ENCODE assay signal across 12 cellular contexts in the genomic region with DNA sequence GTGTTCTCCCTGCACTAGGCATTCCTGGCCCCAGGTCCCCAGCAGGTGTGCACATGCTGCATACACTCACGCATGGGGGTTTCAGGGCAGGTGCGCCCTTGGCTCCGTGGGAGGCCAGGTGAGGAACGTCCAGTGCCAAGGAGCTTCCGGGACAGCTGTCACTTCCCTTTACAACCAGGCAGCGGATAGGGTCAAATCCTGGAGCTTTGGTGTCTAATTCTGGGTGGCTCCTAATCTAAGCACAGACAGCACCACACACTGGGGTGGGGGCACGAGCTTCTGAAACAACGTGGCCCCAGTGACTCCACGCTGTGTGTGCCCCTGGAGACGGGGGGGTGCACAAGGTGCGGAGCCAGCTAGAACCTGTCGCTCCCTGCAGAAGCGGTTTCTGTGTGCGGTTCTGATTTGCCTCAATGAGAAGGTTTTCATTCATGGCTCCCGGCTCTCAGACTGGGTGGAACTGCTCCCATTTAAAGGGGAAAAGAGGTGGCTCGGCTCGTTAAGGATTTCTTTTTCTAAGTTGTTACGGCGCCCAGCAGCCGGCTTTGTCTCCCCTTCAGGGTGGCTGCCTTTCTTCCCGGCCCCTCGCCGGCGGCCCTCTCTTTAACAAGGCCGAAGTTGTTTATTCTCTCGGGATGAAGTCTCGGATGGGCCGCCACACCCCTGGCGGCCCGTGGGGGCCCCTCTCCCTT. TPM values are rescaled to one million over a fixed set of nuclear protein-coding genes. Genes with fewer than 3 reads are reported as not detected.
A peak's percentile ranks its signal among the peaks of the same experiment; 100 is the strongest.
DNase-seq lines count a peak whose midpoint lies in the region; ATAC-seq, FAIRE-seq and TF ChIP-seq lines count a peak whose summit lies in the region.
"Had no signal": no experiment of that assay in that cellular context is flagged by ENCODE, and none has a peak within 500 bp of the region (broad histone marks: within the 10 kb centered on the region; RNA-seq: fewer than 3 reads in every experiment).

No MANE protein-coding gene starts in this region.

- ATAC-seq in pancreas (peak in 1 of 4 donors; percentile 9), GM21447 (IDR thresholded peaks at IDR 0.05; ENCODE audit: unreplicated experiment) (no peak)
- ATAC-seq: sciatic nerve had no signal

- intact Hi-C loops in pancreas (cut with DNase I) (loop anchor here in 2 of 3 donors (5.0 kb wide), 3 partner anchors 354 to 549 kb away; a partner anchor contains a TSS), uterus (cut with DNase I; ENCODE audit: low total_unique reads) (loop anchor here (10.0 kb wide), 1 partner anchor 351 kb away; a partner anchor contains a TSS)

- TF ChIP-seq POLR2A in uterus (IDR thresholded peaks at IDR 0.05), result no peak

- H3K27ac ChIP-seq in pancreas (peak overlapping the region in 3 of 4 donors; percentile 3 to 18 (median 9)), uterus (no peak overlapping the region)

- H3K4me3 ChIP-seq in adipocyte (ENCODE audit: low read length) (no peak overlapping the region), pancreas (peak overlapping the region in 1 of 4 donors; percentile 69), uterus (no peak overlapping the region)

- no peaks in the 10 kb centered on the region for H3K9me3 ChIP-seq in adipocyte (ENCODE audit: control insufficient read depth, low read length)
- H3K9me3 ChIP-seq in pancreas, result no peaks in the 10 kb centered on the region
- H3K9me3 ChIP-seq in uterus, result no peaks in the 10 kb centered on the region

- H3K36me3 ChIP-seq in adipocyte (ENCODE audit: control insufficient read depth, insufficient read depth, low read length, severe bottlenecking) (peaks cover 62% of the 10 kb centered on the region), pancreas (peaks cover 0 to 6% (median 0%) of the 10 kb centered on the region in 3 donors), uterus (no peaks in the 10 kb centered on the region)

- no peak for FAIRE-seq in pancreas (lab: Jason Lieb, UNC)
- FAIRE-seq: frontal cortex had no signal

- peak overlapping the region; percentile 93 for H3K9ac ChIP-seq in adipocyte (ENCODE audit: low read length)

- 55 to 61% methylated on average over 28 to 30 of the region's 30 CpGs for WGBS in pancreas, 2 donors

- DNase-seq in ELF-1 (ENCODE audit: low read depth, low spot score) (peak; percentile 24), NCI-H1105 (lab: John Stamatoyannopoulos, UW) (peak; percentile 25), adipocyte (ENCODE audit: low read depth) (no peak), pancreas (peak in 4 of 6 donors; percentile 46 to 66 (median 56)), uterus (no peak), AG08395 (ENCODE audit: low spot score) (no peak)
- DNase-seq: activated B cell treated with CpG ODN at 0.5 μM for 24 hours, dermis blood vessel endothelial cell, NCI-H524 treated with DMSO at 0.1 percent for 48 hours had no signal

- H3K4me1 ChIP-seq in adipocyte (ENCODE audit: control insufficient read depth, insufficient read depth, low read length), result peaks cover 20% of the 10 kb centered on the region
- peaks cover 0 to 12% (median 10%) of the 10 kb centered on the region in 3 donors for H3K4me1 ChIP-seq in pancreas
- H3K4me1 ChIP-seq in uterus, result peaks cover 0 to 21% of the 10 kb centered on the region in 2 donors

- H3K27me3 ChIP-seq in adipocyte (replicated peaks; ENCODE audit: control insufficient read depth, insufficient read depth, low read length) (no peaks in the 10 kb centered on the region), pancreas (no peaks in the 10 kb centered on the region), uterus (peaks cover 0 to 8% of the 10 kb centered on the region in 2 donors)

- TF ChIP-seq CTCF in pancreas (IDR thresholded peaks at IDR 0.05) (no peak), uterus (IDR thresholded peaks at IDR 0.05) (no peak)

RNA-seq across cellular contexts. Expression of a gene that starts 5.0 kb away (rescaled TPM):
- total RNA-seq in pancreas (100 to 1,000 TPM in 2 of 6 donors, 10 to 100 TPM in 4; 65.6 to 126 (median 95.3) TPM), uterus (10 to 100 TPM in 3 of 4 donors, 1 to 10 TPM in 1; 2.9 to 96.5 (median 20.5) TPM)
- polyA plus RNA-seq in pancreas, result 10 to 100 TPM; 24.6 to 32.7 TPM

RNA-seq across cellular contexts. Expression of a gene that starts 29.2 kb away (rescaled TPM):
- total RNA-seq in pancreas, result 10 to 100 TPM in 4 of 6 donors, 1 to 10 TPM in 2; 7.7 to 13.3 (median 12.1) TPM
- polyA plus RNA-seq in pancreas, result 10 to 100 TPM; 24.2 to 27.8 TPM
- 10 to 100 TPM in 2 of 4 donors, 1 to 10 TPM in 2; 4.1 to 30.7 (median 17.4) TPM for total RNA-seq in uterus

RNA-seq across cellular contexts. Expression of a gene that starts 57.9 kb away (rescaled TPM):
- under 1 TPM in 4 of 6 donors, not detected in 2; 0.06 to 0.28 (median 0.13) TPM for total RNA-seq in pancreas
- under 1 TPM in 1 of 2 donors, not detected in 1; 0.07 TPM for polyA plus RNA-seq in pancreas
- total RNA-seq in uterus, result under 1 TPM in 1 of 4 donors, not detected in 3; 0.97 TPM
- total RNA-seq: activated B cell treated with CpG ODN at 0.5 μM for 24 hours, dermis blood vessel endothelial cell, frontal cortex, sciatic nerve had no signal

Comparison
In these comparisons a context has a peak if more than half of its experiments do, and no peak if none do; other contexts are left out.
1. DNase-seq: peak in ELF-1 (single experiment), NCI-H1105 (single experiment) and pancreas (4 of 6); none in adipocyte (single experiment), uterus (0 of 2) and AG08395 (single experiment).
2. H3K27ac ChIP-seq: peak in pancreas (3 of 4); none in uterus (0 of 2).